ENCODE assay signal across 11 cellular contexts in genomic region chr4:68359508-68359907, GRCh38. TPM values are rescaled to one million over a fixed set of nuclear protein-coding genes. Genes with fewer than 3 reads are reported as not detected.
A peak's percentile ranks its signal among the peaks of the same experiment; 100 is the strongest.
DNase-seq lines count a peak whose midpoint lies in the region; ATAC-seq and TF ChIP-seq lines count a peak whose summit lies in the region.
"Had no signal": no experiment of that assay in that cellular context is flagged by ENCODE, and none has a peak within 500 bp of the region (broad histone marks: within the 10 kb centered on the region; RNA-seq: fewer than 3 reads in every experiment).

No MANE protein-coding gene starts in this region.

- H3K9me2 ChIP-seq in GM23338 (ENCODE audit: insufficient read depth), result peaks cover 8% of the 10 kb centered on the region

- peaks cover 8% of the 10 kb centered on the region; the same call in 1 of the 2 replicates for H3K27me3 ChIP-seq in GM23338 (ENCODE audit: insufficient read depth)
- H3K27me3 ChIP-seq: gastroesophageal sphincter had no signal

- H3K36me3 Mint-ChIP-seq in central memory CD8-positive, alpha-beta T cell (ENCODE audit: insufficient read depth), result no peaks in the 10 kb centered on the region
- peaks cover 5% of the 10 kb centered on the region for H3K36me3 Mint-ChIP-seq in GM23338 (ENCODE audit: low read depth)

- no peaks in the 10 kb centered on the region; the same call in 1 of the 2 replicates for H3K4me1 ChIP-seq in GM23338 (ENCODE audit: insufficient read depth)
- H3K4me1 ChIP-seq: gastroesophageal sphincter had no signal

- no peak overlapping the region for H3K4me3 ChIP-seq in GM23338
- H3K4me3 ChIP-seq: gastroesophageal sphincter, SK-N-MC had no signal

- peaks cover 16% of the 10 kb centered on the region for H3K27me3 Mint-ChIP-seq in central memory CD8-positive, alpha-beta T cell
- peaks cover 4% of the 10 kb centered on the region for H3K27me3 Mint-ChIP-seq in GM23338 (ENCODE audit: insufficient read depth, low read depth, poor library complexity)

- no peak overlapping the region for H3K27ac ChIP-seq in GM23338 (ENCODE audit: low read depth)
- H3K27ac ChIP-seq: gastroesophageal sphincter, SK-N-MC had no signal

- H4K20me1 ChIP-seq in GM23338 (replicated peaks; ENCODE audit: insufficient read depth), result no peaks in the 10 kb centered on the region

- DNase-seq in central memory CD8-positive, alpha-beta T cell (ENCODE audit: low spot score in 2 of 2), result no peak
- no peak for DNase-seq in activated effector memory CD4-positive, alpha-beta T cell treated with Interleukin-2 at 50 U/mL for 16 hours
- DNase-seq in GM23338 (ENCODE audit: low spot score) (no peak), GOT3 (lab: John Stamatoyannopoulos, UW) (no peak), Ammon's horn (ENCODE audit: low spot score) (no peak)

- ATAC-seq in GM18858 (IDR thresholded peaks at IDR 0.05; ENCODE audit: unreplicated experiment) (peak; percentile 90), GM21528 (IDR thresholded peaks at IDR 0.05; ENCODE audit: low FRiP score, unreplicated experiment) (peak; percentile 82), HG03342 (IDR thresholded peaks at IDR 0.05; ENCODE audit: unreplicated experiment) (peak; percentile 88), GM23338 (no peak)
- peak; percentile 40 for ATAC-seq in central memory CD8-positive, alpha-beta T cell (replicated peaks; ENCODE audit: extremely low read depth, poor library complexity, severe bottlenecking)
- ATAC-seq: gastroesophageal sphincter had no signal

- no peaks in the 10 kb centered on the region for H3K36me3 ChIP-seq in GM23338 (ENCODE audit: insufficient read depth)
- H3K36me3 ChIP-seq: gastroesophageal sphincter had no signal

- H2AFZ ChIP-seq in GM23338, result no peak overlapping the region

- H3F3A ChIP-seq in GM23338 (replicated peaks; ENCODE audit: low read depth), result no peaks in the 10 kb centered on the region

- H3K9me3 Mint-ChIP-seq in central memory CD8-positive, alpha-beta T cell, result no peaks in the 10 kb centered on the region
- H3K9me3 Mint-ChIP-seq in GM23338, result peaks cover 7% of the 10 kb centered on the region

- no peak overlapping the region for H3K27ac Mint-ChIP-seq in central memory CD8-positive, alpha-beta T cell (ENCODE audit: low read depth)
- no peak overlapping the region for H3K27ac Mint-ChIP-seq in GM23338

- H3K4me2 ChIP-seq in GM23338, result no peak overlapping the region

- no peaks in the 10 kb centered on the region for H3K79me2 ChIP-seq in GM23338 (replicated peaks; ENCODE audit: insufficient read depth)

- no peak for TF ChIP-seq CTCF in GM23338 (conservative IDR thresholded peaks at IDR 0.05; ENCODE audit: low read depth in 2 of 2)

- H3K4me1 Mint-ChIP-seq in central memory CD8-positive, alpha-beta T cell, result peaks cover 5% of the 10 kb centered on the region
- H3K4me1 Mint-ChIP-seq in GM23338, result no peaks in the 10 kb centered on the region
- H3K4me1 Mint-ChIP-seq: neural crest cell had no signal

- H3K4me3 Mint-ChIP-seq in central memory CD8-positive, alpha-beta T cell, result no peak overlapping the region
- no peak overlapping the region for H3K4me3 Mint-ChIP-seq in GM23338
- H3K4me3 Mint-ChIP-seq: neural crest cell had no signal

TF ChIP-seq in GM23338, 12 proteins besides CTCF, POLR2A, EP300 and RAD21:
- no peak for TF ChIP-seq CREB1 (CRISPR knock-in tag; IDR thresholded peaks at IDR 0.05; ENCODE audit: low read depth)
- TF ChIP-seq EZH2 (IDR thresholded peaks at IDR 0.05; ENCODE audit: low read depth, unreplicated experiment), result no peak
- no peak for TF ChIP-seq EZH2phosphoT487 (IDR thresholded peaks at IDR 0.05; ENCODE audit: unreplicated experiment)
- TF ChIP-seq ZNF114 (CRISPR knock-in tag; IDR thresholded peaks at IDR 0.05), result no peak
- no peak for TF ChIP-seq ETS1 (IDR thresholded peaks at IDR 0.05)
- TF ChIP-seq POLR2AphosphoS5 (IDR thresholded peaks at IDR 0.05; ENCODE audit: low read depth), result no peak
- no peak for TF ChIP-seq STAT1 (IDR thresholded peaks at IDR 0.05; ENCODE audit: unreplicated experiment)
- TF ChIP-seq ZNF331 (CRISPR knock-in tag; IDR thresholded peaks at IDR 0.05; ENCODE audit: low read depth), result no peak
- TF ChIP-seq, protein P1, sequence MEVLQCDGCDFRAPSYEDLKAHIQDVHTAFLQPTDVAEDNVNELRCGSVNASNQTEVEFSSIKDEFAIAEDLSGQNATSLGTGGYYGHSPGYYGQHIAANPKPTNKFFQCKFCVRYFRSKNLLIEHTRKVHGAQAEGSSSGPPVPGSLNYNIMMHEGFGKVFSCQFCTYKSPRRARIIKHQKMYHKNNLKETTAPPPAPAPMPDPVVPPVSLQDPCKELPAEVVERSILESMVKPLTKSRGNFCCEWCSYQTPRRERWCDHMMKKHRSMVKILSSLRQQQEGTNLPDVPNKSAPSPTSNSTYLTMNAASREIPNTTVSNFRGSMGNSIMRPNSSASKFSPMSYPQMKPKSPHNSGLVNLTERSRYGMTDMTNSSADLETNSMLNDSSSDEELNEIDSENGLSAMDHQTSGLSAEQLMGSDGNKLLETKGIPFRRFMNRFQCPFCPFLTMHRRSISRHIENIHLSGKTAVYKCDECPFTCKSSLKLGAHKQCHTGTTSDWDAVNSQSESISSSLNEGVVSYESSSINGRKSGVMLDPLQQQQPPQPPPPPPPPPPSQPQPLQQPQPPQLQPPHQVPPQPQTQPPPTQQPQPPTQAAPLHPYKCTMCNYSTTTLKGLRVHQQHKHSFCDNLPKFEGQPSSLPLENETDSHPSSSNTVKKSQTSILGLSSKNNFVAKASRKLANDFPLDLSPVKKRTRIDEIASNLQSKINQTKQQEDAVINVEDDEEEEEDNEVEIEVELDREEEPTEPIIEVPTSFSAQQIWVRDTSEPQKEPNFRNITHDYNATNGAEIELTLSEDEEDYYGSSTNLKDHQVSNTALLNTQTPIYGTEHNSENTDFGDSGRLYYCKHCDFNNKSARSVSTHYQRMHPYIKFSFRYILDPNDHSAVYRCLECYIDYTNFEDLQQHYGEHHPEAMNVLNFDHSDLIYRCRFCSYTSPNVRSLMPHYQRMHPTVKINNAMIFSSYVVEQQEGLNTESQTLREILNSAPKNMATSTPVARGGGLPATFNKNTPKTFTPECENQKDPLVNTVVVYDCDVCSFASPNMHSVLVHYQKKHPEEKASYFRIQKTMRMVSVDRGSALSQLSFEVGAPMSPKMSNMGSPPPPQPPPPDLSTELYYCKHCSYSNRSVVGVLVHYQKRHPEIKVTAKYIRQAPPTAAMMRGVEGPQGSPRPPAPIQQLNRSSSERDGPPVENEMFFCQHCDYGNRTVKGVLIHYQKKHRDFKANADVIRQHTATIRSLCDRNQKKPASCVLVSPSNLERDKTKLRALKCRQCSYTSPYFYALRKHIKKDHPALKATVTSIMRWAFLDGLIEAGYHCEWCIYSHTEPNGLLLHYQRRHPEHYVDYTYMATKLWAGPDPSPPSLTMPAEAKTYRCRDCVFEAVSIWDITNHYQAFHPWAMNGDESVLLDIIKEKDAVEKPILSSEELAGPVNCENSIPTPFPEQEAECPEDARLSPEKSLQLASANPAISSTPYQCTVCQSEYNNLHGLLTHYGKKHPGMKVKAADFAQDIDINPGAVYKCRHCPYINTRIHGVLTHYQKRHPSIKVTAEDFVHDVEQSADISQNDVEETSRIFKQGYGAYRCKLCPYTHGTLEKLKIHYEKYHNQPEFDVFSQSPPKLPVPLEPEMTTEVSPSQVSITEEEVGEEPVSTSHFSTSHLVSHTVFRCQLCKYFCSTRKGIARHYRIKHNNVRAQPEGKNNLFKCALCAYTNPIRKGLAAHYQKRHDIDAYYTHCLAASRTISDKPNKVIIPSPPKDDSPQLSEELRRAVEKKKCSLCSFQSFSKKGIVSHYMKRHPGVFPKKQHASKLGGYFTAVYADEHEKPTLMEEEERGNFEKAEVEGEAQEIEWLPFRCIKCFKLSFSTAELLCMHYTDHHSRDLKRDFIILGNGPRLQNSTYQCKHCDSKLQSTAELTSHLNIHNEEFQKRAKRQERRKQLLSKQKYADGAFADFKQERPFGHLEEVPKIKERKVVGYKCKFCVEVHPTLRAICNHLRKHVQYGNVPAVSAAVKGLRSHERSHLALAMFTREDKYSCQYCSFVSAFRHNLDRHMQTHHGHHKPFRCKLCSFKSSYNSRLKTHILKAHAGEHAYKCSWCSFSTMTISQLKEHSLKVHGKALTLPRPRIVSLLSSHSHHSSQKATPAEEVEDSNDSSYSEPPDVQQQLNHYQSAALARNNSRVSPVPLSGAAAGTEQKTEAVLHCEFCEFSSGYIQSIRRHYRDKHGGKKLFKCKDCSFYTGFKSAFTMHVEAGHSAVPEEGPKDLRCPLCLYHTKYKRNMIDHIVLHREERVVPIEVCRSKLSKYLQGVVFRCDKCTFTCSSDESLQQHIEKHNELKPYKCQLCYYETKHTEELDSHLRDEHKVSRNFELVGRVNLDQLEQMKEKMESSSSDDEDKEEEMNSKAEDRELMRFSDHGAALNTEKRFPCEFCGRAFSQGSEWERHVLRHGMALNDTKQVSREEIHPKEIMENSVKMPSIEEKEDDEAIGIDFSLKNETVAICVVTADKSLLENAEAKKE (CRISPR knock-in tag; IDR thresholded peaks at IDR 0.05), result no peak

RNA-seq across cellular contexts. Expression of gene YTHDC1, which starts 9.6 kb away (rescaled TPM):
- total RNA-seq in GM23338 (2014; rRNA removed; shearing (Covaris generic)), result 67.6 and 72.3 TPM in 2 replicates
- 135 and 144 TPM in 2 replicates for polyA plus RNA-seq in GM23338 (2016; fragmentation: Nextera tagmentation; extraction: Ambion mirVana)
